Comparison of ENCODE assay signal across 8 cellular contexts in genomic region chr12:2813573-2814185, GRCh38. TPM values are rescaled to one million over a fixed set of nuclear protein-coding genes. Genes with fewer than 3 reads are reported as not detected.
DNase-seq lines count a peak whose midpoint lies in the region; ATAC-seq, FAIRE-seq and TF ChIP-seq lines count a peak whose summit lies in the region.

No MANE protein-coding gene starts in this region.

- H3K4me2 ChIP-seq in SK-N-SH = peak overlapping the region; percentile 77

- H3K4me3 ChIP-seq in CD8-positive, alpha-beta T cell (ENCODE audit: low read depth, low read length) = peak overlapping the region; percentile 66
- H3K4me3 ChIP-seq in MG63 = peak overlapping the region; percentile 84
- H3K4me3 ChIP-seq in SK-N-SH (ENCODE audit: low read depth in 2 of 2, low read length in 1 of 2) = peak overlapping the region; percentile 68 to 81
- H3K4me3 ChIP-seq in brain microvascular endothelial cell (ENCODE audit: low read depth, low read length) = peak overlapping the region; percentile 68
- H3K4me3 ChIP-seq in iPS-20b (ENCODE audit: low read length) = peak overlapping the region; percentile 93
- peak overlapping the region; percentile 31 to 79 for H3K4me3 ChIP-seq in small intestine (ENCODE audit: low read depth in 1 of 2, low read length in 2 of 2)

- peak overlapping the region; percentile 100 for H3K4me3 Mint-ChIP-seq in CD8-positive, alpha-beta T cell

- H2AFZ ChIP-seq in SK-N-SH (ENCODE audit: low read depth) = peak overlapping the region; percentile 87; the same call in 1 of the 2 replicates

- H3K9me3 ChIP-seq in CD8-positive, alpha-beta T cell (ENCODE audit: low read length) = no peaks in the 10 kb centered on the region
- H3K9me3 ChIP-seq in MG63 (no peaks in the 10 kb centered on the region), SK-N-SH (no peaks in the 10 kb centered on the region), iPS-20b (ENCODE audit: insufficient read depth, low read depth, low read length) (no peaks in the 10 kb centered on the region), small intestine (ENCODE audit: control insufficient read depth, low read depth) (no peaks in the 10 kb centered on the region)

- no peaks in the 10 kb centered on the region for H3F3A ChIP-seq in SK-N-SH (replicated peaks; ENCODE audit: insufficient read depth)

- H3K9me2 ChIP-seq in SK-N-SH = no peaks in the 10 kb centered on the region

- POLR2A ChIA-PET in CD8-positive, alpha-beta T cell (lab: Charles Lee) = interaction anchor here (1.2 to 2.6 kb wide), 5 partner anchors 13 to 122 kb away, joined by 6 to 31 read pairs (median 10); partner anchors contain the start of genes FKBP4, FOXM1 and RHNO1
- POLR2A ChIA-PET in SK-N-SH (lab: Yijun Ruan, JAX) = interaction anchor here (1.6 kb wide), 1 partner anchor 18 kb away, joined by 3 read pairs; no protein-coding TSS in a partner anchor

- H3K27ac Mint-ChIP-seq in CD8-positive, alpha-beta T cell = peak overlapping the region; percentile 100

- H3K27ac ChIP-seq in CD8-positive, alpha-beta T cell (ENCODE audit: low read depth, low read length) = peak overlapping the region; percentile 83
- H3K27ac ChIP-seq in SK-N-SH (ENCODE audit: low read depth in 2 of 2, low read length in 1 of 2) = peak overlapping the region; percentile 87 to 96
- peak overlapping the region; percentile 93 for H3K27ac ChIP-seq in brain microvascular endothelial cell
- H3K27ac ChIP-seq in iPS-20b (ENCODE audit: low read length) = peak overlapping the region; percentile 86
- H3K27ac ChIP-seq in small intestine (ENCODE audit: low read depth in 1 of 2, low read length in 1 of 2) = no peak overlapping the region

- H3K9me3 Mint-ChIP-seq in CD8-positive, alpha-beta T cell = no peaks in the 10 kb centered on the region

- H3K9ac ChIP-seq in SK-N-SH = peak overlapping the region; percentile 82
- H3K9ac ChIP-seq in iPS-20b (ENCODE audit: low read depth, low read length) = peak overlapping the region; percentile 98; the same call in 1 of the 2 replicates

- TF ChIP-seq EP300 in SK-N-SH (IDR thresholded peaks at IDR 0.05; ENCODE audit: borderline replicate concordance in 1 of 2, low read depth in 1 of 2, low read length in 1 of 2) = no peak

- H3K36me3 Mint-ChIP-seq in CD8-positive, alpha-beta T cell = peaks cover 27% of the 10 kb centered on the region

- peak; percentile 74 for TF ChIP-seq CTCF in CD8-positive, alpha-beta T cell (IDR thresholded peaks at IDR 0.05)
- peak; percentile 75 for TF ChIP-seq CTCF in GM20000 (IDR thresholded peaks at IDR 0.05; ENCODE audit: extremely low read depth, missing control alignments)
- peak; percentile 76 for TF ChIP-seq CTCF in SK-N-SH (IDR thresholded peaks at IDR 0.05)
- TF ChIP-seq CTCF in brain microvascular endothelial cell (IDR thresholded peaks at IDR 0.05; ENCODE audit: low read depth, low read length, missing control alignments) = peak; percentile 83

- H4K20me1 ChIP-seq in SK-N-SH (ENCODE audit: insufficient read depth) = no peaks in the 10 kb centered on the region

- H3K4me1 ChIP-seq in CD8-positive, alpha-beta T cell (ENCODE audit: insufficient read depth, low read length) = peaks cover 31% of the 10 kb centered on the region
- peaks cover 0 to 3% of the 10 kb centered on the region in 2 experiments; a peak in 1 of 4 replicates for H3K4me1 ChIP-seq in SK-N-SH (ENCODE audit: control insufficient read depth in 1 of 2, insufficient read depth in 2 of 2, low read depth in 1 of 2, low read length in 1 of 2)
- peaks cover 3% of the 10 kb centered on the region; the same call in 1 of the 2 replicates for H3K4me1 ChIP-seq in iPS-20b (ENCODE audit: insufficient read depth, low read length)
- no peaks in the 10 kb centered on the region for H3K4me1 ChIP-seq in small intestine (ENCODE audit: control insufficient read depth in 2 of 2, insufficient read depth in 1 of 2, low read depth in 1 of 2, low read length in 1 of 2)

- peaks cover 43% of the 10 kb centered on the region for H3K4me1 Mint-ChIP-seq in CD8-positive, alpha-beta T cell (ENCODE audit: low read depth)

- H3K27me3 Mint-ChIP-seq in CD8-positive, alpha-beta T cell (ENCODE audit: low read depth) = no peaks in the 10 kb centered on the region

- TF ChIP-seq RAD21 in SK-N-SH (IDR thresholded peaks at IDR 0.05; ENCODE audit: low read length) = peak; percentile 65

- intact Hi-C loops in CD8-positive, alpha-beta T cell (cut with DNase I, micrococcal nuclease) = loop anchor here (1.0 to 10.0 kb wide), 8 partner anchors 61 to 1123 kb away; partner anchors contain the start of genes ADIPOR2 (in 1 of the 2), FOXM1 (in 1 of the 2), PARP11 (in 1 of the 2) and RHNO1 (in 1 of the 2)

- H3K79me2 ChIP-seq in SK-N-SH (ENCODE audit: insufficient read depth) = peaks cover 34% of the 10 kb centered on the region

- FAIRE-seq in small intestine (lab: Jason Lieb, UNC) = no peak

- DNase-seq in CD8-positive, alpha-beta T cell = peak in 6 of 7 experiments; percentile 11 to 55 (median 33)
- peak; percentile 73 for DNase-seq in GM20000 (ENCODE audit: low spot score)
- DNase-seq in MG63 = peak; percentile 56
- DNase-seq in SK-N-SH = peak; percentile 78
- peak; percentile 69 for DNase-seq in brain microvascular endothelial cell
- peak; percentile 55 for DNase-seq in small intestine

- in situ Hi-C loops in brain microvascular endothelial cell (cut with HindIII; ENCODE audit: low pct_ligation_motif_present, low sequenced_read_pairs) = no loop called here

- H3K27me3 ChIP-seq in CD8-positive, alpha-beta T cell (ENCODE audit: insufficient read depth, low read length) = no peaks in the 10 kb centered on the region
- H3K27me3 ChIP-seq in MG63 (no peaks in the 10 kb centered on the region), SK-N-SH (ENCODE audit: insufficient read depth) (no peaks in the 10 kb centered on the region), brain microvascular endothelial cell (replicated peaks) (no peaks in the 10 kb centered on the region), iPS-20b (ENCODE audit: insufficient read depth, low read length) (no peaks in the 10 kb centered on the region), small intestine (ENCODE audit: control insufficient read depth in 2 of 2, insufficient read depth in 2 of 2, low read length in 2 of 2) (no peaks in the 10 kb centered on the region)

- whole genome bisulfite sequencing in SK-N-SH (ENCODE audit: low lambda C conversion rate) = 21% methylated on average over 6 of the region's 6 CpGs
- WGBS in small intestine, 3 donors = 14 to 22% (median 20%) methylated on average over 6 of the region's 6 CpGs

- H3K36me3 ChIP-seq in CD8-positive, alpha-beta T cell (ENCODE audit: insufficient read depth, low read length) = peaks cover 9% of the 10 kb centered on the region
- H3K36me3 ChIP-seq in MG63 (peaks cover 24% of the 10 kb centered on the region), SK-N-SH (replicated peaks in 1 of 2; ENCODE audit: control insufficient read depth in 1 of 2, insufficient read depth in 2 of 2, low read length in 1 of 2) (peaks cover 7 to 14% of the 10 kb centered on the region in 2 experiments), brain microvascular endothelial cell (replicated peaks) (peaks cover 10% of the 10 kb centered on the region), iPS-20b (ENCODE audit: insufficient read depth, low read depth, low read length) (peaks cover 21% of the 10 kb centered on the region), small intestine (ENCODE audit: control insufficient read depth in 2 of 2, insufficient read depth in 2 of 2, low read length in 2 of 2) (peaks cover 4% of the 10 kb centered on the region in 2 donors)

- no peak for ATAC-seq in CD8-positive, alpha-beta T cell
- ATAC-seq in HG03442 (IDR thresholded peaks at IDR 0.05; ENCODE audit: unreplicated experiment) = no peak

- CTCF ChIA-PET in CD8-positive, alpha-beta T cell (lab: Charles Lee) = interaction anchor here (0.7 to 4.0 kb wide), 7 partner anchors 10 to 130 kb away, joined by 3 to 18 read pairs (median 3); partner anchors contain the start of genes FKBP4 and TULP3
- CTCF ChIA-PET in SK-N-SH (lab: Yijun Ruan, JAX) = interaction anchor here (0.6 to 3.1 kb wide), 17 partner anchors 14 to 256 kb away, joined by 3 to 14 read pairs (median 4); partner anchors contain the start of gene NRIP2

TF ChIP-seq in SK-N-SH, 30 proteins besides CTCF, POLR2A, EP300 and RAD21:
- TF ChIP-seq USF1 (IDR thresholded peaks at IDR 0.05; ENCODE audit: borderline replicate concordance, low read depth) (no peak), SMC3 (IDR thresholded peaks at IDR 0.05; ENCODE audit: low read depth, low read length) (peak; percentile 56)

RNA-seq across cellular contexts. Expression of gene ITFG2, which starts 1.2 kb away (rescaled TPM):
- total RNA-seq in CD8-positive, alpha-beta T cell = 10 to 100 TPM; 72.8 to 73.5 TPM
- 12.5 and 14.6 TPM in 2 replicates for total RNA-seq in MG63 (2014; rRNA removed; shearing (Covaris generic); ENCODE audit: low replicate concordance)
- 27.2 and 30.1 TPM in 2 replicates for polyA plus RNA-seq in SK-N-SH (2012; rRNA removed)
- 13.9 and 17.1 TPM in 2 replicates for polyA plus RNA-seq in SK-N-SH (2012; cell fraction: cytosol; rRNA removed)
- polyA plus RNA-seq in SK-N-SH (2012; cell fraction: nucleus; rRNA removed) = 91.7 and 94.9 TPM in 2 replicates
- polyA plus RNA-seq in small intestine = 10 to 100 TPM; 17.0 to 27.0 (median 17.7) TPM

RNA-seq across cellular contexts. Expression of gene FKBP4, which starts 18.9 kb away (rescaled TPM):
- 10 to 100 TPM; 31.1 to 34.5 TPM for total RNA-seq in CD8-positive, alpha-beta T cell
- total RNA-seq in MG63 (2014; rRNA removed; shearing (Covaris generic); ENCODE audit: low replicate concordance) = 94.6 and 105 TPM in 2 replicates
- polyA plus RNA-seq in SK-N-SH (2012; rRNA removed) (53.2 and 57.7 TPM in 2 replicates), small intestine (10 to 100 TPM; 20.3 to 37.0 (median 31.8) TPM)
- 49.7 and 59.0 TPM in 2 replicates for polyA plus RNA-seq in SK-N-SH (2012; cell fraction: cytosol; rRNA removed)
- polyA plus RNA-seq in SK-N-SH (2012; cell fraction: nucleus; rRNA removed) = 57.1 and 60.9 TPM in 2 replicates

RNA-seq across cellular contexts. Expression of gene NRIP2, which starts 21.2 kb away (rescaled TPM):
- not detected for total RNA-seq in CD8-positive, alpha-beta T cell
- total RNA-seq in MG63 (2014; rRNA removed; shearing (Covaris generic); ENCODE audit: low replicate concordance) = not detected in 2 replicates
- polyA plus RNA-seq in SK-N-SH (2012; rRNA removed) (not detected in 2 replicates), small intestine (1 to 10 TPM in 1 of 3 donors, under 1 TPM in 1, not detected in 1; 0.22 to 3.1 TPM)
- polyA plus RNA-seq in SK-N-SH (2012; cell fraction: cytosol; rRNA removed) = not detected in 2 replicates
- polyA plus RNA-seq in SK-N-SH (2012; cell fraction: nucleus; rRNA removed) = 0.04 TPM in 1 of 2 replicates, not detected in the other

RNA-seq across cellular contexts. Expression of gene TEX52, which starts 43.2 kb away (rescaled TPM):
- total RNA-seq in CD8-positive, alpha-beta T cell = not detected
- total RNA-seq in MG63 (2014; rRNA removed; shearing (Covaris generic); ENCODE audit: low replicate concordance) = not detected in 2 replicates
- polyA plus RNA-seq in SK-N-SH (2012; rRNA removed) (not detected in 2 replicates), small intestine (under 1 TPM in 1 of 3 donors, not detected in 2; 0.22 TPM)
- not detected in 2 replicates for polyA plus RNA-seq in SK-N-SH (2012; cell fraction: cytosol; rRNA removed)
- polyA plus RNA-seq in SK-N-SH (2012; cell fraction: nucleus; rRNA removed) = not detected in 2 replicates

Comparison
In these comparisons a context has a peak if more than half of its experiments do, and no peak if none do; other contexts are left out.
1. H3K27ac ChIP-seq: peak in CD8-positive, alpha-beta T cell (single experiment), SK-N-SH (2 of 2), brain microvascular endothelial cell (single experiment) and iPS-20b (single experiment); none in small intestine (0 of 2).
2. Peak in every context shown above with its lines, with median percentiles within 50 percentile points of each other: DNase-seq, H3K4me3 ChIP-seq and CTCF ChIP-seq.